ENCODE assay signal across 16 cellular contexts in genomic region chr15:64343841-64344240, GRCh38. TPM values are rescaled to one million over a fixed set of nuclear protein-coding genes. Genes with fewer than 3 reads are reported as not detected.
DNase-seq lines count a peak whose midpoint lies in the region; ATAC-seq and TF ChIP-seq lines count a peak whose summit lies in the region.
"Had no signal": no experiment of that assay in that cellular context is flagged by ENCODE, and none has a peak within 500 bp of the region (broad histone marks: within the 10 kb centered on the region; RNA-seq: fewer than 3 reads in every experiment).

No MANE protein-coding gene starts in this region.

- no peaks in the 10 kb centered on the region for H3K9me2 ChIP-seq in Loucy (replicated peaks; ENCODE audit: low read depth, low read length)

- DNase-seq in BJ (ENCODE audit: low read depth) (peak; percentile 22), dermis blood vessel endothelial cell (peak; percentile 25), lung microvascular endothelial cell (ENCODE audit: low read depth in 2 of 2) (peak; percentile 14 to 34), pons (ENCODE audit: low spot score) (no peak), SW480 (ENCODE audit: low spot score) (no peak), NCI-H510A (lab: John Stamatoyannopoulos, UW) (no peak)
- DNase-seq: Calu3; CD4-positive, alpha-beta T cell; DMS79; MV-4-11; NCI-H1417 treated with DMSO at 0.1 percent for 48 hours; NCI-H2029 treated with DMSO at 0.1 percent for 48 hours; NCI-H526 treated with DMSO at 0.1 percent for 48 hours had no signal

- peaks cover 93% of the 10 kb centered on the region for H3K79me2 ChIP-seq in Loucy (ENCODE audit: insufficient read depth, low read length)

- CTCF ChIA-PET in BJ (lab: Yijun Ruan, JAX), result interaction anchor here (0.5 kb wide), 1 partner anchor 62 kb away, joined by 4 read pairs; no protein-coding TSS in a partner anchor

- H3K36me3 ChIP-seq in BJ (ENCODE audit: control insufficient read depth, insufficient read depth, low read length) (0 out of 2 replicates have a peak, but pooled peaks cover 1% of the 10 kb centered on the region), Loucy (ENCODE audit: insufficient read depth, low read length) (peaks cover 26% of the 10 kb centered on the region; the same call in 1 of the 2 replicates)

- H2AFZ ChIP-seq in Loucy (ENCODE audit: low read length), result no peak overlapping the region

- H3K4me2 ChIP-seq in Loucy (ENCODE audit: low read depth, low read length, poor library complexity, severe bottlenecking), result peak overlapping the region; percentile 56

- H4K20me1 ChIP-seq in Loucy (ENCODE audit: insufficient read depth, low read length, poor library complexity, severe bottlenecking), result peaks cover 23% of the 10 kb centered on the region

- H3K9me3 ChIP-seq in Loucy (ENCODE audit: insufficient read depth, low read depth, low read length), result no peaks in the 10 kb centered on the region
- H3K9me3 ChIP-seq: A549 had no signal

- no peak for ATAC-seq in GM21447 (IDR thresholded peaks at IDR 0.05; ENCODE audit: unreplicated experiment)
- ATAC-seq: A549 had no signal

- H3K4me3 ChIP-seq in BJ (ENCODE audit: low read depth, low read length) (no peak overlapping the region), Loucy (ENCODE audit: low read length, poor library complexity, severe bottlenecking) (no peak overlapping the region)
- H3K4me3 ChIP-seq: A549 had no signal

- H3K27me3 ChIP-seq in BJ (ENCODE audit: control insufficient read depth, insufficient read depth, low read length) (no peaks in the 10 kb centered on the region), Loucy (ENCODE audit: insufficient read depth, low read length, poor library complexity, severe bottlenecking) (no peaks in the 10 kb centered on the region)

- no peaks in the 10 kb centered on the region for H3F3A ChIP-seq in Loucy (ENCODE audit: low read depth)

- peak overlapping the region; percentile 24 for H3K9ac ChIP-seq in Loucy (ENCODE audit: low read depth, low read length, poor library complexity, severe bottlenecking)

- POLR2A ChIA-PET in BJ (lab: Charles Lee), result no interaction called here

- no peak for TF ChIP-seq CTCF in BJ (IDR thresholded peaks at IDR 0.05; ENCODE audit: insufficient read depth, low read depth, low read length)
- TF ChIP-seq CTCF in Loucy (conservative IDR thresholded peaks at IDR 0.05; ENCODE audit: low read length), result no peak

- H3K4me1 ChIP-seq in Loucy (ENCODE audit: insufficient read depth, low read length, poor library complexity, severe bottlenecking), result peaks cover 52% of the 10 kb centered on the region

RNA-seq across cellular contexts. Expression of gene CSNK1G1, which starts 12.1 kb away (rescaled TPM):
- 8.0 and 14.1 TPM in 2 replicates for polyA plus RNA-seq in BJ (2011; rRNA removed)
- 19.8 and 28.0 TPM in 2 replicates for polyA minus RNA-seq in BJ (2011; rRNA and poly(A)+ RNA removed)
- total RNA-seq in dermis blood vessel endothelial cell (25.9 and 34.1 TPM in 2 replicates), lung microvascular endothelial cell (15.0 and 16.1 TPM in 2 replicates)

RNA-seq across cellular contexts. Expression of gene PCLAF, which starts 37.4 kb away (rescaled TPM):
- 127 and 143 TPM in 2 replicates for polyA plus RNA-seq in BJ (2011; rRNA removed)
- polyA minus RNA-seq in BJ (2011; rRNA and poly(A)+ RNA removed), result 5.0 and 5.3 TPM in 2 replicates
- total RNA-seq in dermis blood vessel endothelial cell (13.4 and 31.2 TPM in 2 replicates), lung microvascular endothelial cell (4.8 and 21.1 TPM in 2 replicates)

RNA-seq across cellular contexts. Expression of gene TRIP4, which starts 43.8 kb away (rescaled TPM):
- 14.3 and 21.0 TPM in 2 replicates for polyA plus RNA-seq in BJ (2011; rRNA removed)
- 12.5 and 16.5 TPM in 2 replicates for polyA minus RNA-seq in BJ (2011; rRNA and poly(A)+ RNA removed)
- total RNA-seq in dermis blood vessel endothelial cell (10.7 and 13.9 TPM in 2 replicates), lung microvascular endothelial cell (7.0 and 10.1 TPM in 2 replicates)

Comparison
In these comparisons a context has a peak if more than half of its experiments do, and no peak if none do; other contexts are left out.
1. DNase-seq: peak in BJ (single experiment), dermis blood vessel endothelial cell (single experiment) and lung microvascular endothelial cell (2 of 2); none in pons (single experiment), SW480 (single experiment) and NCI-H510A (single experiment).